Comparison of ENCODE assay signal across 11 cellular contexts in the genomic region with DNA sequence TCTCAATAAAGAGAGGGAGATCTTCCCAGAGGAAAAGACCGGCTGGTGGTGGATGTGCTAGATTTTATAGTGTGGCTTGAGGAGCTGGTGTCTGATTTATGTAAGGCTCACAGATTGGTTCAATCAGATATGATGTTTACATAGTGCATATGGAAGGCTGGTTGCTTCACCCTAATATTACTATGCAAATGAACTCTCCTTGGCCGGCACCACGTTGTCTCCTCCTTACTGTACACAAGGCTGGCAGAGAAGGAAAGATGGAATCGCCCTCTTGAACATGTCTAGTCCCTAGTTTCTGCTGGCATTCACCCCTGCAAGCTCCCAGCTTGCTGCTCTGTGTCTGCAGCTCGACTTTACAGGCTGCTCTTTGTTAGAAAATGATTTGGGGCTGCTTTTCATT. TPM values are rescaled to one million over a fixed set of nuclear protein-coding genes. Genes with fewer than 3 reads are reported as not detected.
DNase-seq lines count a peak whose midpoint lies in the region; ATAC-seq, FAIRE-seq and TF ChIP-seq lines count a peak whose summit lies in the region.
"Had no signal": no experiment of that assay in that cellular context is flagged by ENCODE, and none has a peak within 500 bp of the region (broad histone marks: within the 10 kb centered on the region; RNA-seq: fewer than 3 reads in every experiment).

No MANE protein-coding gene starts in this region.

- no peaks in the 10 kb centered on the region for H3K27me3 Mint-ChIP-seq in Calu3 (ENCODE audit: unreplicated experiment)

- peak overlapping the region; percentile 40 to 58 (median 42) for H3K4me3 ChIP-seq in HepG2 (replicated peaks in 1 of 3; ENCODE audit: insufficient read depth in 1 of 3, low read depth in 2 of 3, low read length in 3 of 3)
- no peak overlapping the region for H3K4me3 ChIP-seq in right lobe of liver
- peak overlapping the region in 1 of 2 donors; percentile 26 for H3K4me3 ChIP-seq in foreskin fibroblast (ENCODE audit: low read depth in 1 of 2, low read length in 2 of 2)

- H3K27ac ChIP-seq in HepG2 (ENCODE audit: extremely low read length, insufficient read depth, low read length): no peak overlapping the region
- no peak overlapping the region for H3K27ac ChIP-seq in right lobe of liver

- no peak overlapping the region for H3K4me3 Mint-ChIP-seq in Calu3 (ENCODE audit: low read depth, unreplicated experiment)

- no peaks in the 10 kb centered on the region for H3K27me3 ChIP-seq in HepG2 (ENCODE audit: control insufficient read depth in 1 of 2, insufficient read depth in 2 of 2, low read length in 2 of 2)
- H3K27me3 ChIP-seq in right lobe of liver: no peaks in the 10 kb centered on the region

- TF ChIP-seq CTCF in HepG2 (CRISPR knock-in tag; IDR thresholded peaks at IDR 0.05): no peak
- no peak for TF ChIP-seq CTCF in right lobe of liver (IDR thresholded peaks at IDR 0.05)
- no peak for TF ChIP-seq CTCF in foreskin fibroblast (IDR thresholded peaks at IDR 0.05; ENCODE audit: low read depth, low read length)
- no peak for TF ChIP-seq CTCF in Calu3 (IDR thresholded peaks at IDR 0.05; ENCODE audit: unreplicated experiment)

- DNase-seq in HepG2 (ENCODE audit: low spot score): no peak
- no peak for DNase-seq in right lobe of liver
- peak; percentile 47 to 74 for DNase-seq in foreskin fibroblast
- no peak for DNase-seq in SHP77 (lab: John Stamatoyannopoulos, UW)
- no peak for DNase-seq in KG1 (lab: John Stamatoyannopoulos, UW)
- no peak for DNase-seq in Calu3
- DNase-seq in NCI-H226: no peak
- DNase-seq: kidney; stimulated activated CD4-positive, alpha-beta T cell treated with anti-CD3 and anti-CD28 coated beads, Interleukin-4, amount 100 ng/mL, for 4 hours had no signal

- H3K4me1 Mint-ChIP-seq in Calu3 (ENCODE audit: low read depth, unreplicated experiment): peaks cover 23% of the 10 kb centered on the region

- H3K9ac ChIP-seq in HepG2 (ENCODE audit: insufficient read depth, low read depth, low read length): peak overlapping the region; percentile 46; the same call in 1 of the 2 replicates

- peaks cover 40% of the 10 kb centered on the region for H3K4me1 ChIP-seq in HepG2 (ENCODE audit: insufficient read depth, low read length)
- H3K4me1 ChIP-seq in right lobe of liver: no peaks in the 10 kb centered on the region

- no peak overlapping the region for H3K27ac Mint-ChIP-seq in Calu3 (ENCODE audit: unreplicated experiment)

- no peak for FAIRE-seq in HepG2 (lab: Jason Lieb, UNC)
- FAIRE-seq: kidney had no signal

- H3K9me3 ChIP-seq in HepG2 (ENCODE audit: low read length): no peaks in the 10 kb centered on the region
- H3K9me3 ChIP-seq in right lobe of liver: no peaks in the 10 kb centered on the region

- CTCF ChIA-PET in HepG2 (lab: Yijun Ruan, JAX; ENCODE audit: low intra/inter-chr PET ratio, low total read pairs) (no interaction called here), Calu3 (lab: Charles Lee) (no interaction called here)

- intact Hi-C loops in HepG2 (cut with micrococcal nuclease; ENCODE audit: unreplicated experiment) (no loop called here), right lobe of liver (cut with DNase I) (no loop called here), Calu3 (cut with micrococcal nuclease; ENCODE audit: unreplicated experiment) (no loop called here)

- in situ Hi-C loops in HepG2 (cut with HindIII; ENCODE audit: extremely low pct_ligation_motif_present, low pct_unique_long_range_greater_than_20kb): no loop called here

- POLR2A ChIA-PET in HepG2 (lab: Yijun Ruan, JAX): interaction anchor here (0.9 to 1.7 kb wide), 3 partner anchors 9 to 45 kb away, joined by 3 to 4 read pairs (median 3); a partner anchor contains a TSS

- TF ChIP-seq POLR2A in HepG2 (IDR thresholded peaks at IDR 0.05; ENCODE audit: insufficient read depth in 1 of 2, low read depth in 2 of 2, low read length in 2 of 2): no peak
- no peak for TF ChIP-seq POLR2A in right lobe of liver (IDR thresholded peaks at IDR 0.05)
- 0 out of 2 replicates have a peak, but pooled peaks have one; percentile 13 for TF ChIP-seq POLR2A in Raji (IDR thresholded peaks at IDR 0.05; ENCODE audit: insufficient read depth, low read depth, low read length)

- H3K79me2 ChIP-seq in HepG2 (ENCODE audit: insufficient read depth, low read length): no peaks in the 10 kb centered on the region

- H2AFZ ChIP-seq in HepG2 (ENCODE audit: low read length): peak overlapping the region; percentile 69

- H3K4me2 ChIP-seq in HepG2 (ENCODE audit: low read depth, low read length): peak overlapping the region; percentile 93

- peak; percentile 56 for ATAC-seq in HepG2
- ATAC-seq in right lobe of liver: no peak

- 14% methylated on average over 5 of the region's 5 CpGs for WGBS in HepG2 (ENCODE audit: low lambda C conversion rate)
- 50% methylated on average over 1 of the region's 5 CpGs for WGBS in right lobe of liver (ENCODE audit: insufficient coverage, low coverage, low lambda C conversion rate, missing lambda C conversion rate)

- no peaks in the 10 kb centered on the region for H3K9me3 Mint-ChIP-seq in Calu3 (ENCODE audit: low read depth, unreplicated experiment)

- H4K20me1 ChIP-seq in HepG2 (ENCODE audit: insufficient read depth, low read length): no peaks in the 10 kb centered on the region

- no peaks in the 10 kb centered on the region for H3K36me3 Mint-ChIP-seq in Calu3 (ENCODE audit: insufficient read depth, unreplicated experiment)

- BruUV-seq in HepG2 (replicated peaks; lab: Mats Ljungman, UMichigan) (no TSS peak), Calu3 (replicated peaks; lab: Mats Ljungman, UMichigan) (no TSS peak)

- H3K36me3 ChIP-seq in HepG2 (replicated peaks in 1 of 2; ENCODE audit: control insufficient read depth in 1 of 2, insufficient read depth in 2 of 2, low read length in 2 of 2): no peaks in the 10 kb centered on the region
- no peaks in the 10 kb centered on the region for H3K36me3 ChIP-seq in right lobe of liver

- TF ChIP-seq EP300 in HepG2 (IDR thresholded peaks at IDR 0.05; ENCODE audit: low read depth in 2 of 2, low read length in 2 of 2): no peak
- TF ChIP-seq EP300 in HepG2 (CRISPR knock-in tag; IDR thresholded peaks at IDR 0.05; ENCODE audit: borderline replicate concordance): no peak

- TF ChIP-seq RAD21 in HepG2 (CRISPR knock-in tag; IDR thresholded peaks at IDR 0.05): no peak

TF ChIP-seq in HepG2, 621 proteins besides CTCF, POLR2A, EP300 and RAD21 (continues in another document):
- TF ChIP-seq ZNF17 (CRISPR knock-in tag; IDR thresholded peaks at IDR 0.05): no peak
- TF ChIP-seq, protein P1, sequence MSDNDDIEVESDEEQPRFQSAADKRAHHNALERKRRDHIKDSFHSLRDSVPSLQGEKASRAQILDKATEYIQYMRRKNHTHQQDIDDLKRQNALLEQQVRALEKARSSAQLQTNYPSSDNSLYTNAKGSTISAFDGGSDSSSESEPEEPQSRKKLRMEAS (IDR thresholded peaks at IDR 0.05): no peak

RNA-seq across cellular contexts. Expression of a gene that starts 8.9 kb away (rescaled TPM):
- total RNA-seq in HepG2 (2016; rRNA removed; fragmentation: Illumina TruSeq; extraction: Trizol): not detected in 2 replicates
- total RNA-seq in HepG2 (2016; cell fraction: cytosol; rRNA removed; fragmentation: Illumina TruSeq; extraction: Trizol; ENCODE audit: low read depth): not detected in 2 replicates
- total RNA-seq in HepG2 (2016; cell fraction: insoluble cytoplasmic fraction; rRNA removed; fragmentation: Illumina TruSeq; extraction: Trizol): not detected in 2 replicates
- total RNA-seq in HepG2 (2016; cell fraction: membrane; rRNA removed; fragmentation: Illumina TruSeq; extraction: Trizol): not detected in 2 replicates
- not detected in 2 replicates for total RNA-seq in HepG2 (2016; cell fraction: nucleus; rRNA removed; fragmentation: Illumina TruSeq; extraction: Trizol)
- polyA plus RNA-seq in HepG2 (2011; rRNA removed): not detected in 2 replicates
- not detected in 2 replicates for polyA plus RNA-seq in HepG2 (2011; cell fraction: cytosol; rRNA removed)
- polyA plus RNA-seq in HepG2 (2011; cell fraction: nucleus; rRNA removed): not detected in 2 replicates
- polyA plus RNA-seq in HepG2 (2012): 0.09 and 0.17 TPM in 2 replicates
- not detected in 2 replicates for polyA plus RNA-seq in HepG2 (2016; cell fraction: cytosol; fragmentation: Illumina TruSeq; extraction: Trizol; ENCODE audit: low read depth)
- polyA plus RNA-seq in HepG2 (2016; cell fraction: insoluble cytoplasmic fraction; fragmentation: Illumina TruSeq; extraction: Trizol; ENCODE audit: low read depth): not detected in 2 replicates
- polyA plus RNA-seq in HepG2 (2016; cell fraction: membrane; fragmentation: Illumina TruSeq; extraction: Trizol; ENCODE audit: low read depth): not detected in 2 replicates
- polyA plus RNA-seq in HepG2 (2016; cell fraction: nucleus; fragmentation: Illumina TruSeq; extraction: Trizol; ENCODE audit: insufficient read depth, low read depth): not detected in 2 replicates
- not detected in 2 replicates for polyA minus RNA-seq in HepG2 (2011; rRNA and poly(A)+ RNA removed; ENCODE audit: low replicate concordance)
- polyA minus RNA-seq in HepG2 (2011; cell fraction: cytosol; rRNA and poly(A)+ RNA removed): not detected in 2 replicates
- not detected in 2 replicates for polyA minus RNA-seq in HepG2 (2011; cell fraction: nucleus; rRNA and poly(A)+ RNA removed)
- not detected for total RNA-seq in right lobe of liver
- not detected in 2 replicates for total RNA-seq in Calu3 (2022)
- total RNA-seq: H4, kidney had no signal

RNA-seq across cellular contexts. Expression of a gene that starts 13.2 kb away (rescaled TPM):
- total RNA-seq in HepG2 (2016; rRNA removed; fragmentation: Illumina TruSeq; extraction: Trizol) (42.7 and 56.2 TPM in 2 replicates), right lobe of liver (10 to 100 TPM; 46.3 to 83.0 (median 61.9) TPM), Calu3 (2022) (57.7 and 67.6 TPM in 2 replicates)
- total RNA-seq in HepG2 (2016; cell fraction: cytosol; rRNA removed; fragmentation: Illumina TruSeq; extraction: Trizol; ENCODE audit: low read depth): 70.2 and 72.2 TPM in 2 replicates
- total RNA-seq in HepG2 (2016; cell fraction: insoluble cytoplasmic fraction; rRNA removed; fragmentation: Illumina TruSeq; extraction: Trizol): 41.4 and 53.3 TPM in 2 replicates
- 33.7 and 42.9 TPM in 2 replicates for total RNA-seq in HepG2 (2016; cell fraction: membrane; rRNA removed; fragmentation: Illumina TruSeq; extraction: Trizol)
- 34.7 and 45.0 TPM in 2 replicates for total RNA-seq in HepG2 (2016; cell fraction: nucleus; rRNA removed; fragmentation: Illumina TruSeq; extraction: Trizol)
- 14.3 and 16.4 TPM in 2 replicates for polyA plus RNA-seq in HepG2 (2011; rRNA removed)
- 6.7 and 10.3 TPM in 2 replicates for polyA plus RNA-seq in HepG2 (2011; cell fraction: cytosol; rRNA removed)
- 13.8 and 14.8 TPM in 2 replicates for polyA plus RNA-seq in HepG2 (2011; cell fraction: nucleus; rRNA removed)
- 27.3 and 29.0 TPM in 2 replicates for polyA plus RNA-seq in HepG2 (2012)
- polyA plus RNA-seq in HepG2 (2016; cell fraction: cytosol; fragmentation: Illumina TruSeq; extraction: Trizol; ENCODE audit: low read depth): 2.3 and 3.5 TPM in 2 replicates
- polyA plus RNA-seq in HepG2 (2016; cell fraction: insoluble cytoplasmic fraction; fragmentation: Illumina TruSeq; extraction: Trizol; ENCODE audit: low read depth): 34.1 and 35.2 TPM in 2 replicates
- polyA plus RNA-seq in HepG2 (2016; cell fraction: membrane; fragmentation: Illumina TruSeq; extraction: Trizol; ENCODE audit: low read depth): 7.6 and 9.3 TPM in 2 replicates
- 40.4 and 43.1 TPM in 2 replicates for polyA plus RNA-seq in HepG2 (2016; cell fraction: nucleus; fragmentation: Illumina TruSeq; extraction: Trizol; ENCODE audit: insufficient read depth, low read depth)
- polyA minus RNA-seq in HepG2 (2011; rRNA and poly(A)+ RNA removed; ENCODE audit: low replicate concordance): 18.5 and 42.4 TPM in 2 replicates
- polyA minus RNA-seq in HepG2 (2011; cell fraction: cytosol; rRNA and poly(A)+ RNA removed): 35.6 and 41.1 TPM in 2 replicates
- 55.0 and 68.4 TPM in 2 replicates for polyA minus RNA-seq in HepG2 (2011; cell fraction: nucleus; rRNA and poly(A)+ RNA removed)

Comparison
In these comparisons a context has a peak if more than half of its experiments do, and no peak if none do; other contexts are left out.
1. H3K4me3 ChIP-seq: peak in HepG2 (3 of 3); none in right lobe of liver (0 of 3).
2. DNase-seq: peak in foreskin fibroblast (2 of 2); none in HepG2 (single experiment), right lobe of liver (0 of 3), SHP77 (0 of 2), KG1 (single experiment), Calu3 (single experiment) and NCI-H226 (single experiment).